Comparison of ENCODE assay signal across 21 cellular contexts in genomic region chrX:11180571-11180970, GRCh38.
A peak's percentile ranks its signal among the peaks of the same experiment; 100 is the strongest.
DNase-seq lines count a peak whose midpoint lies in the region; ATAC-seq, FAIRE-seq and TF ChIP-seq lines count a peak whose summit lies in the region.
"Had no signal": no experiment of that assay in that cellular context is flagged by ENCODE, and none has a peak within 500 bp of the region (broad histone marks: within the 10 kb centered on the region; RNA-seq: fewer than 3 reads in every experiment).

No MANE protein-coding gene starts in this region.

- no peak for TF ChIP-seq CTCF in choroid plexus epithelial cell (conservative IDR thresholded peaks at IDR 0.05; ENCODE audit: low read depth, low read length)

- ATAC-seq in HG03565 (IDR thresholded peaks at IDR 0.05; ENCODE audit: unreplicated experiment): no peak
- ATAC-seq: activated CD8-positive, alpha-beta T cell treated with anti-CD3 and anti-CD28 coated beads, Interleukin-2, amount 10 ng/mL, durations not matched to agents 7 days and 5 days; effector memory CD8-positive, alpha-beta T cell; SK-N-SH treated with all-trans-retinoic acid at 6 μM for 48 hours; stimulated activated naive CD8-positive, alpha-beta T cell treated with anti-CD3 and anti-CD28 coated beads, Interleukin-15, amount 100 ng/mL, for 72 hours had no signal

- H3K4me3 ChIP-seq in choroid plexus epithelial cell (ENCODE audit: low read depth, low read length): no peak overlapping the region
- H3K4me3 ChIP-seq: tibial nerve had no signal

- DNase-seq in NCI-H1105 treated with DMSO at 0.1 percent for 48 hours (lab: John Stamatoyannopoulos, UW): peak; percentile 66
- peak; percentile 75 for DNase-seq in NCI-H345 treated with DMSO at 0.1 percent for 48 hours (lab: John Stamatoyannopoulos, UW; ENCODE audit: unreplicated experiment)
- DNase-seq in choroid plexus epithelial cell (ENCODE audit: low read depth): peak; percentile 11
- peak; percentile 22 for DNase-seq in retina
- DNase-seq in kidney glomerular epithelial cell (lab: John Stamatoyannopoulos, UW): no peak
- no peak for DNase-seq in GM12892 (ENCODE audit: insufficient read length)
- DNase-seq: activated CD8-positive, alpha-beta T cell treated with anti-CD3 and anti-CD28 coated beads, Interleukin-2, amount 10 ng/mL, durations not matched to agents 7 days and 5 days; activated naive CD4-positive, alpha-beta T cell; activated T-cell treated with anti-CD3 and anti-CD28 coated beads, Interleukin-2, amount 50 U/mL, for 1 hour; CD4-positive, alpha-beta memory T cell; DND-41; effector memory CD8-positive, alpha-beta T cell; GOT3; KBM-7; NCI-H2171; stimulated activated CD4-positive, alpha-beta T cell treated with anti-CD3 and anti-CD28 coated beads, Interleukin-4, amount 100 ng/mL, for 24 hours; stimulated activated naive CD8-positive, alpha-beta T cell treated with anti-CD3 and anti-CD28 coated beads, Interleukin-15, amount 100 ng/mL, for 72 hours; T1000 had no signal

- TF ChIP-seq POLR2A in GM12892 (IDR thresholded peaks at IDR 0.05; ENCODE audit: low read depth, low read length): no peak

- FAIRE-seq in GM12892 (lab: Jason Lieb, UNC): no peak

Comparison
In these comparisons a context has a peak if more than half of its experiments do, and no peak if none do; other contexts are left out.
1. DNase-seq: peak in NCI-H1105 treated with DMSO at 0.1 percent for 48 hours (single experiment), NCI-H345 treated with DMSO at 0.1 percent for 48 hours (single experiment), choroid plexus epithelial cell (single experiment) and retina (single experiment); none in kidney glomerular epithelial cell (single experiment) and GM12892 (single experiment).